Comparison of ENCODE assay signal across 8 cellular contexts in the genomic region with DNA sequence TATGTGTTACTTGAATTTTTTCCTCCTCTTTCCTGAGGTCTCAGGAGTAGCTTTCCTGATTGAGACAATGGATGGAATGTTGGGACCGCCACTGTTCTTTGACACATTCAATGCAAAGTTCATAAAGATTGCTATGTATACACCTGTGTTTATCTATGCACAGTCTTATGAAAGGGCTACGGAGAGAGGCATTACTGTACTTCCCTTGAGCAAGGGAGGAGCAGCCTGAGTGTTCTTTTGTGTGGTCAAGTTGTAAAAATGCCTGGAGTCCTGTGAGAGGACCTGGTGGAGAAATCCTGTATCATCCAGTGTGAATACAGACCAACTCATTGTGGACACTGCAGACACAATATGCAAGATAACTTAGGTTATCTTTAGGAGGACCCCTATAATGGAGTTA. TPM values are rescaled to one million over a fixed set of nuclear protein-coding genes. Genes with fewer than 3 reads are reported as not detected.
DNase-seq lines count a peak whose midpoint lies in the region; TF ChIP-seq lines count a peak whose summit lies in the region.

No MANE protein-coding gene starts in this region.

- no peak overlapping the region for H4K91ac ChIP-seq in mesenchymal stem cell (ENCODE audit: low read length)

- no peak overlapping the region for H2AFZ ChIP-seq in ACC112 (ENCODE audit: low read length, unreplicated experiment)
- H2AFZ ChIP-seq in mesenchymal stem cell (ENCODE audit: low read depth, low read length), result no peak overlapping the region

- H2BK15ac ChIP-seq in mesenchymal stem cell (ENCODE audit: low read depth, poor library complexity, severe bottlenecking), result no peak overlapping the region

- CTCF ChIA-PET in HEK293T (lab: Yijun Ruan, JAX), result interaction anchor here (1.2 to 1.9 kb wide), 2 partner anchors 10 to 336 kb away, joined by 4 to 14 read pairs; no protein-coding TSS in a partner anchor

- no peak overlapping the region for H3K14ac ChIP-seq in mesenchymal stem cell (ENCODE audit: low read length in 2 of 2)

- H3K4me1 ChIP-seq in ACC112 (ENCODE audit: control insufficient read depth, insufficient read depth, low read length, unreplicated experiment) (peaks cover 30% of the 10 kb centered on the region), breast epithelium (peaks cover 0 to 15% of the 10 kb centered on the region in 2 donors), mesenchymal stem cell (ENCODE audit: control insufficient read depth, insufficient read depth, low read depth, low read length) (peaks cover 5% of the 10 kb centered on the region)

- no peak overlapping the region for H4K8ac ChIP-seq in mesenchymal stem cell (ENCODE audit: low read length)

- POLR2A ChIA-PET in HEK293T (lab: Yijun Ruan, JAX), result no interaction called here

- peak overlapping the region; percentile 81 for H3K4me2 ChIP-seq in mesenchymal stem cell (ENCODE audit: low read length, poor library complexity, severe bottlenecking)

- H3K18ac ChIP-seq in mesenchymal stem cell (ENCODE audit: low read depth in 1 of 2, low read length in 2 of 2), result no peak overlapping the region

- H3K9ac ChIP-seq in mesenchymal stem cell (ENCODE audit: low read length), result peak overlapping the region; percentile 100

- peak overlapping the region; percentile 94 for H3K4me3 ChIP-seq in ACC112 (ENCODE audit: low read depth, low read length)
- peak overlapping the region; percentile 93 to 99 (median 98) for H3K4me3 ChIP-seq in breast epithelium
- peak overlapping the region in 1 of 2 experiments; percentile 100 for H3K4me3 ChIP-seq in mesenchymal stem cell (ENCODE audit: insufficient read depth in 1 of 2, low read depth in 1 of 2, low read length in 2 of 2)

- no peak for TF ChIP-seq POLR2A in breast epithelium (IDR thresholded peaks at IDR 0.05)

- no peaks in the 10 kb centered on the region for H3K9me3 ChIP-seq in breast epithelium
- no peaks in the 10 kb centered on the region for H3K9me3 ChIP-seq in mesenchymal stem cell (ENCODE audit: control insufficient read depth, low read length)

- H3K79me2 ChIP-seq in ACC112 (ENCODE audit: control insufficient read depth, insufficient read depth, low read length, unreplicated experiment), result peaks cover 62% of the 10 kb centered on the region

- H3K36me3 ChIP-seq in ACC112 (ENCODE audit: insufficient read depth, low read length) (no peaks in the 10 kb centered on the region), breast epithelium (no peaks in the 10 kb centered on the region), mesenchymal stem cell (ENCODE audit: control insufficient read depth in 1 of 2, insufficient read depth in 2 of 2, low read depth in 1 of 2, low read length in 2 of 2) (peaks cover 0 to 7% of the 10 kb centered on the region in 2 experiments)

- peak overlapping the region; percentile 58 for H3K27ac ChIP-seq in ACC112 (ENCODE audit: low read depth, low read length)
- H3K27ac ChIP-seq in breast epithelium, result peak overlapping the region in 1 of 2 donors; percentile 15
- no peak overlapping the region for H3K27ac ChIP-seq in mesenchymal stem cell (ENCODE audit: low read length, poor library complexity, severe bottlenecking)

- H2BK5ac ChIP-seq in mesenchymal stem cell (ENCODE audit: low read depth, low read length, poor library complexity, severe bottlenecking), result no peak overlapping the region

- intact Hi-C loops in breast epithelium (cut with DNase I; ENCODE audit: low total_unique reads), result loop anchor here (10.0 kb wide), 1 partner anchor 249 kb away; no protein-coding TSS in a partner anchor

- WGBS in mesenchymal stem cell, result 44% methylated on average over 2 of the region's 2 CpGs

- H2AK5ac ChIP-seq in mesenchymal stem cell (ENCODE audit: low read length, severe bottlenecking), result no peak overlapping the region

- DNase-seq in HuH-7 (ENCODE audit: low spot score) (peak; percentile 46), breast epithelium (ENCODE audit: low spot score in 2 of 2) (no peak), mesenchymal stem cell (peak; percentile 54), HEK293T (ENCODE audit: extremely low spot score) (no peak), NCI-H1048 (lab: John Stamatoyannopoulos, UW) (no peak), Kasumi-1 (lab: John Stamatoyannopoulos, UW) (no peak)
- no peak for DNase-seq in stimulated activated CD4-positive, alpha-beta T cell treated with anti-CD3 and anti-CD28 coated beads, Interleukin-1b, Interleukin-23, amount 100 ng/mL, for 48 hours

- TF ChIP-seq CTCF in breast epithelium (IDR thresholded peaks at IDR 0.05), result no peak

- no peaks in the 10 kb centered on the region for H3K27me3 ChIP-seq in ACC112 (ENCODE audit: insufficient read depth, low read length)
- H3K27me3 ChIP-seq in breast epithelium, result no peaks in the 10 kb centered on the region
- H3K27me3 ChIP-seq in mesenchymal stem cell (ENCODE audit: control insufficient read depth in 1 of 2, insufficient read depth in 1 of 2, low read length in 2 of 2), result no peaks in the 10 kb centered on the region

- H3K79me1 ChIP-seq in mesenchymal stem cell (replicated peaks; ENCODE audit: low read length, poor library complexity, severe bottlenecking), result no peaks in the 10 kb centered on the region

- no peak overlapping the region for H3K23ac ChIP-seq in mesenchymal stem cell (ENCODE audit: low read length in 2 of 2)

- no peak overlapping the region for H2BK12ac ChIP-seq in mesenchymal stem cell (ENCODE audit: low read length in 2 of 2)

- H2BK120ac ChIP-seq in mesenchymal stem cell (ENCODE audit: low read depth, low read length), result no peak overlapping the region

- H3K4ac ChIP-seq in mesenchymal stem cell (ENCODE audit: low read depth in 1 of 2, low read length in 2 of 2), result no peak overlapping the region

TF ChIP-seq in HEK293T, 16 proteins besides CTCF, POLR2A, EP300 and RAD21:
- TF ChIP-seq CTBP1 (IDR thresholded peaks at IDR 0.05; ENCODE audit: borderline replicate concordance), result no peak
- TF ChIP-seq, protein P1, sequence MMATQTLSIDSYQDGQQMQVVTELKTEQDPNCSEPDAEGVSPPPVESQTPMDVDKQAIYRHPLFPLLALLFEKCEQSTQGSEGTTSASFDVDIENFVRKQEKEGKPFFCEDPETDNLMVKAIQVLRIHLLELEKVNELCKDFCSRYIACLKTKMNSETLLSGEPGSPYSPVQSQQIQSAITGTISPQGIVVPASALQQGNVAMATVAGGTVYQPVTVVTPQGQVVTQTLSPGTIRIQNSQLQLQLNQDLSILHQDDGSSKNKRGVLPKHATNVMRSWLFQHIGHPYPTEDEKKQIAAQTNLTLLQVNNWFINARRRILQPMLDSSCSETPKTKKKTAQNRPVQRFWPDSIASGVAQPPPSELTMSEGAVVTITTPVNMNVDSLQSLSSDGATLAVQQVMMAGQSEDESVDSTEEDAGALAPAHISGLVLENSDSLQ (IDR thresholded peaks at IDR 0.05), result no peak
- no peak for TF ChIP-seq BHLHE40 (IDR thresholded peaks at IDR 0.05; ENCODE audit: borderline replicate concordance)
- no peak for TF ChIP-seq FOXA1 (IDR thresholded peaks at IDR 0.05)
- TF ChIP-seq HDGF (IDR thresholded peaks at IDR 0.05; ENCODE audit: borderline replicate concordance), result no peak
- TF ChIP-seq NFRKB (IDR thresholded peaks at IDR 0.05), result no peak
- no peak for TF ChIP-seq L3MBTL2 (conservative IDR thresholded peaks at IDR 0.05)
- no peak for TF ChIP-seq ZNF384 (IDR thresholded peaks at IDR 0.05)
- TF ChIP-seq SUZ12 (IDR thresholded peaks at IDR 0.05), result no peak

RNA-seq across cellular contexts. Expression of gene SRGAP1, which starts 1.2 kb away (rescaled TPM):
- 10 to 100 TPM; 20.3 to 58.7 (median 29.3) TPM for total RNA-seq in breast epithelium
- 10.1 TPM for polyA plus RNA-seq in mesenchymal stem cell (2013, experiment 1 of 2)
- polyA plus RNA-seq in mesenchymal stem cell (2013, experiment 2 of 2), result 9.9 TPM

Comparison
In these comparisons a context has a peak if more than half of its experiments do, and no peak if none do; other contexts are left out.
1. DNase-seq: peak in HuH-7 (single experiment) and mesenchymal stem cell (single experiment); none in breast epithelium (0 of 2), HEK293T (single experiment), stimulated activated CD4-positive, alpha-beta T cell treated with anti-CD3 and anti-CD28 coated beads, Interleukin-1b, Interleukin-23, amount 100 ng/mL, for 48 hours (single experiment), NCI-H1048 (single experiment) and Kasumi-1 (0 of 2).